ENCODE assay signal across 31 cellular contexts in genomic region chr22:29550005-29550404, GRCh38.
"Had no signal": no experiment of that assay in that cellular context is flagged by ENCODE, and none has a peak within 500 bp of the region (broad histone marks: within the 10 kb centered on the region; RNA-seq: fewer than 3 reads in every experiment).

No MANE protein-coding gene starts in this region.

- H3K4me3 Mint-ChIP-seq: activated naive CD8-positive, alpha-beta T cell treated with anti-CD3 and anti-CD28 coated beads, Interleukin-2, amount 50 U/mL, for 24 hours; T-helper 17 cell; WTC11 had no signal

- H3K4me2 ChIP-seq: KMS-11 had no signal

- H3K27me3 Mint-ChIP-seq: activated naive CD8-positive, alpha-beta T cell treated with anti-CD3 and anti-CD28 coated beads, Interleukin-2, amount 50 U/mL, for 24 hours; IgD-negative memory B cell; T-helper 17 cell had no signal

- DNase-seq: activated CD4-positive, alpha-beta T cell treated with anti-CD3 and anti-CD28 coated beads for 48 hours; activated CD4-positive, alpha-beta T cell treated with anti-CD3 and anti-CD28 coated beads, Interleukin-2, amount 50 U/mL, for 4 hours; activated CD4-positive, CD25-positive, alpha-beta regulatory T cell treated with anti-CD3 and anti-CD28 coated beads, Interleukin-2, amount 50 U/mL, for 72 hours; activated effector memory CD4-positive, alpha-beta T cell treated with Interleukin-2 at 50 U/mL for 16 hours; activated naive CD4-positive, alpha-beta T cell; activated naive CD8-positive, alpha-beta T cell treated with anti-CD3 and anti-CD28 coated beads, Interleukin-2, amount 50 U/mL, for 24 hours; activated T-cell treated with anti-CD3 and anti-CD28 coated beads for 4 hours; amniotic stem cell; body of pancreas; central memory CD4-positive, alpha-beta T cell; MG63; MV-4-11; NCI-H1092 treated with DMSO at 0.1 percent for 48 hours; NCI-H1417 treated with DMSO at 0.1 percent for 48 hours; NCI-H1694; NCI-H2029; NCI-H345; NCI-H510A; NCI-H526 treated with DMSO at 0.1 percent for 48 hours; NCI-H82; OCI-M1; SHP77; T-helper 17 cell; T-helper 9 cell had no signal

- FAIRE-seq: bronchial epithelial cell had no signal

- H3K27me3 ChIP-seq: ascending aorta, body of pancreas, MG63 had no signal

- H3K27ac Mint-ChIP-seq: WTC11 had no signal

- H3K4me3 ChIP-seq: ascending aorta, body of pancreas, MG63 had no signal

- H3K9ac ChIP-seq: KMS-11 had no signal

- ATAC-seq: activated naive CD8-positive, alpha-beta T cell treated with anti-CD3 and anti-CD28 coated beads, Interleukin-2, amount 50 U/mL, for 24 hours; body of pancreas; Panc1; T-helper 17 cell; WTC11 had no signal

- H3K27ac ChIP-seq: ascending aorta, body of pancreas, KMS-11, RWPE1 had no signal

- H3K9me3 ChIP-seq: ascending aorta, body of pancreas, MG63 had no signal

- H3K9me3 Mint-ChIP-seq: activated naive CD8-positive, alpha-beta T cell treated with anti-CD3 and anti-CD28 coated beads, Interleukin-2, amount 50 U/mL, for 24 hours; IgD-negative memory B cell had no signal
